In the genomic region with DNA sequence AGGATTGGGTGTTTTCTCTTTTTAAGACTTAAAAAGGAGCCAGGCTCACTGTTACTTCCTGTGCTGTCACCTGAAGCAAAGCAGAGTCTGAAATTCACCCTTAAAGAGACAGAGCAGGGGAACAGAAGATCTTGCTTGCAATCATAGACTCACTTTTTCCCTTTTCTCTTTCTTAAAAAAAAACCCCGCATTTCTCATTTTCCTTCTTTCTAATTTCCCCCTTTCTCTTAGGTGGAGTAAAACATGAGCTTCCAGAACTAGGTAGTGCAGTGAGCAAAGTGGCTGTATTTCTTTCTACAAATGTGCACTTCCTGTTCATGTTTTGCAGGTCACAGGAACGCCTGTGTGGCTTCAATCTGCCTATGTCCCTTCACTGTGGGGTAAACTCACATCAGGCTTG, we compare ENCODE assay signal across 13 cellular contexts.
DNase-seq lines count a peak whose midpoint lies in the region; ATAC-seq and TF ChIP-seq lines count a peak whose summit lies in the region.
"Had no signal": no experiment of that assay in that cellular context is flagged by ENCODE, and none has a peak within 500 bp of the region (broad histone marks: within the 10 kb centered on the region; RNA-seq: fewer than 3 reads in every experiment).

No MANE protein-coding gene starts in this region.

- H3K4me1 Mint-ChIP-seq in activated T-cell treated with anti-CD3 and anti-CD28 coated beads, Interleukin-2, amount 50 U/mL, for 4 hours (ENCODE audit: low read depth): peaks cover 3% of the 10 kb centered on the region
- H3K4me1 Mint-ChIP-seq in activated naive CD8-positive, alpha-beta T cell treated with anti-CD3 and anti-CD28 coated beads, Interleukin-2, amount 10 ng/mL, durations not matched to agents 7 days and 5 days: peaks cover 13% of the 10 kb centered on the region
- no peaks in the 10 kb centered on the region for H3K4me1 Mint-ChIP-seq in stimulated activated naive CD8-positive, alpha-beta T cell treated with anti-CD3 and anti-CD28 coated beads, Interleukin-15, Interleukin-2, amounts not matched to agents 100 ng/mL and 50 ng/mL, for 24 hours (ENCODE audit: low read depth)

- no peak overlapping the region for H3K4me3 ChIP-seq in stomach
- H3K4me3 ChIP-seq: left ventricle myocardium inferior had no signal

- no peak for TF ChIP-seq POLR2A in stomach (IDR thresholded peaks at IDR 0.05)

- intact Hi-C loops in stomach (cut with DNase I; ENCODE audit: low total_unique reads): no loop called here

- WGBS in stomach, 5 donors: 57 to 91% (median 79%) methylated on average over 2 of the region's 2 CpGs

- no peak overlapping the region for H3K27ac ChIP-seq in stomach
- H3K27ac ChIP-seq: HL-60, left ventricle myocardium inferior had no signal

- POLR2A ChIA-PET in activated naive CD8-positive, alpha-beta T cell treated with anti-CD3 and anti-CD28 coated beads, Interleukin-2, amount 10 ng/mL, durations not matched to agents 7 days and 5 days (lab: Charles Lee): interaction anchor here (1.5 kb wide), 1 partner anchor 589 kb away, joined by 5 read pairs; a partner anchor contains a TSS

- no peak for TF ChIP-seq CTCF in stomach (IDR thresholded peaks at IDR 0.05)

- H3K27ac Mint-ChIP-seq in activated naive CD8-positive, alpha-beta T cell treated with anti-CD3 and anti-CD28 coated beads, Interleukin-2, amount 10 ng/mL, durations not matched to agents 7 days and 5 days: peak overlapping the region; percentile 92
- peak overlapping the region; percentile 69 for H3K27ac Mint-ChIP-seq in stimulated activated naive CD8-positive, alpha-beta T cell treated with anti-CD3 and anti-CD28 coated beads, Interleukin-15, Interleukin-2, amounts not matched to agents 100 ng/mL and 50 ng/mL, for 24 hours

- H3K36me3 ChIP-seq in stomach: no peaks in the 10 kb centered on the region
- H3K36me3 ChIP-seq: left ventricle myocardium inferior had no signal

- no peaks in the 10 kb centered on the region for H3K27me3 Mint-ChIP-seq in activated T-cell treated with anti-CD3 and anti-CD28 coated beads, Interleukin-2, amount 50 U/mL, for 4 hours (ENCODE audit: low read depth)
- no peaks in the 10 kb centered on the region for H3K27me3 Mint-ChIP-seq in activated naive CD8-positive, alpha-beta T cell treated with anti-CD3 and anti-CD28 coated beads, Interleukin-2, amount 10 ng/mL, durations not matched to agents 7 days and 5 days
- H3K27me3 Mint-ChIP-seq in stimulated activated naive CD8-positive, alpha-beta T cell treated with anti-CD3 and anti-CD28 coated beads, Interleukin-15, Interleukin-2, amounts not matched to agents 100 ng/mL and 50 ng/mL, for 24 hours: no peaks in the 10 kb centered on the region

- no peak for TF ChIP-seq EP300 in stomach (IDR thresholded peaks at IDR 0.05)

- no peaks in the 10 kb centered on the region for H3K36me3 Mint-ChIP-seq in activated T-cell treated with anti-CD3 and anti-CD28 coated beads, Interleukin-2, amount 50 U/mL, for 4 hours (ENCODE audit: insufficient read depth)
- H3K36me3 Mint-ChIP-seq in activated naive CD8-positive, alpha-beta T cell treated with anti-CD3 and anti-CD28 coated beads, Interleukin-2, amount 10 ng/mL, durations not matched to agents 7 days and 5 days: peaks cover 11% of the 10 kb centered on the region
- no peaks in the 10 kb centered on the region for H3K36me3 Mint-ChIP-seq in stimulated activated naive CD8-positive, alpha-beta T cell treated with anti-CD3 and anti-CD28 coated beads, Interleukin-15, Interleukin-2, amounts not matched to agents 100 ng/mL and 50 ng/mL, for 24 hours (ENCODE audit: low read depth)

- ATAC-seq in activated T-cell treated with anti-CD3 and anti-CD28 coated beads, Interleukin-2, amount 50 U/mL, for 4 hours: peak; percentile 58 to 73
- peak; percentile 57 for ATAC-seq in HG03571 (IDR thresholded peaks at IDR 0.05; ENCODE audit: unreplicated experiment)
- peak; percentile 94 for ATAC-seq in activated naive CD8-positive, alpha-beta T cell treated with anti-CD3 and anti-CD28 coated beads, Interleukin-2, amount 10 ng/mL, durations not matched to agents 7 days and 5 days (ENCODE audit: low read depth)

- no peaks in the 10 kb centered on the region for H3K4me1 ChIP-seq in stomach
- H3K4me1 ChIP-seq: left ventricle myocardium inferior had no signal

- DNase-seq in activated T-cell treated with anti-CD3 and anti-CD28 coated beads, Interleukin-2, amount 50 U/mL, for 4 hours: no peak
- no peak for DNase-seq in activated T-cell treated with anti-CD3 and anti-CD28 coated beads, Interleukin-2, amount 50 U/mL, for 48 hours
- no peak for DNase-seq in activated naive CD8-positive, alpha-beta T cell treated with anti-CD3 and anti-CD28 coated beads, Interleukin-2, amount 10 ng/mL, durations not matched to agents 7 days and 5 days
- DNase-seq in NOMO-1 (lab: John Stamatoyannopoulos, UW; ENCODE audit: unreplicated experiment in 2 of 2): no peak
- no peak for DNase-seq in amniotic stem cell (lab: John Stamatoyannopoulos, UW)
- DNase-seq in stomach: no peak
- DNase-seq: activated CD8-positive, alpha-beta memory T cell treated with anti-CD3 and anti-CD28 coated beads, Interleukin-2, amount 50 U/mL, for 4 hours; DMS79 treated with DMSO at 0.1 percent for 48 hours; left ventricle myocardium inferior; MM.1S had no signal

- H3K9me3 ChIP-seq in stomach: peaks cover 0 to 7% (median 3%) of the 10 kb centered on the region in 4 donors

- H3K4me3 Mint-ChIP-seq in activated T-cell treated with anti-CD3 and anti-CD28 coated beads, Interleukin-2, amount 50 U/mL, for 4 hours: peak overlapping the region; percentile 43
- H3K4me3 Mint-ChIP-seq in activated naive CD8-positive, alpha-beta T cell treated with anti-CD3 and anti-CD28 coated beads, Interleukin-2, amount 10 ng/mL, durations not matched to agents 7 days and 5 days: peak overlapping the region; percentile 69
- H3K4me3 Mint-ChIP-seq in stimulated activated naive CD8-positive, alpha-beta T cell treated with anti-CD3 and anti-CD28 coated beads, Interleukin-15, Interleukin-2, amounts not matched to agents 100 ng/mL and 50 ng/mL, for 24 hours: peak overlapping the region; percentile 45

- no peaks in the 10 kb centered on the region for H3K9me3 Mint-ChIP-seq in activated T-cell treated with anti-CD3 and anti-CD28 coated beads, Interleukin-2, amount 50 U/mL, for 4 hours
- H3K9me3 Mint-ChIP-seq in activated naive CD8-positive, alpha-beta T cell treated with anti-CD3 and anti-CD28 coated beads, Interleukin-2, amount 10 ng/mL, durations not matched to agents 7 days and 5 days: peaks cover 5% of the 10 kb centered on the region
- H3K9me3 Mint-ChIP-seq in stimulated activated naive CD8-positive, alpha-beta T cell treated with anti-CD3 and anti-CD28 coated beads, Interleukin-15, Interleukin-2, amounts not matched to agents 100 ng/mL and 50 ng/mL, for 24 hours: peaks cover 3% of the 10 kb centered on the region

- H3K27me3 ChIP-seq in stomach: no peaks in the 10 kb centered on the region
